ENCODE assay signal across 6 cellular contexts in genomic region chr9:15232706-15233280, GRCh38.
A peak's percentile ranks its signal among the peaks of the same experiment; 100 is the strongest.
DNase-seq lines count a peak whose midpoint lies in the region; ATAC-seq and TF ChIP-seq lines count a peak whose summit lies in the region.
"Not testable (repeated sequence)": the region's sequence is repeated elsewhere in the genome, so short reads cannot be mapped to it uniquely, and the experiment has no call there.

No MANE protein-coding gene starts in this region.

- intact Hi-C loops in left cardiac atrium (cut with DNase I): not testable (repeated sequence)

- not testable (repeated sequence) for TF ChIP-seq CTCF in WERI-Rb-1 (IDR thresholded peaks at IDR 0.05; ENCODE audit: low read depth, low read length)

- H3K27me3 ChIP-seq in SJCRH30; WERI-Rb-1 (ENCODE audit: insufficient read depth, low read depth, severe bottlenecking): not testable (repeated sequence)

- not testable (repeated sequence) for H3K4me3 Mint-ChIP-seq in effector memory CD8-positive, alpha-beta T cell

- peaks cover 18 to 32% of the 10 kb centered on the region in 2 donors for H3K4me1 Mint-ChIP-seq in effector memory CD8-positive, alpha-beta T cell (ENCODE audit: low read depth in 2 of 2)

- ATAC-seq in effector memory CD8-positive, alpha-beta T cell (replicated peaks): peak; percentile 45
- ATAC-seq in left cardiac atrium: not testable (repeated sequence)

- H3K4me1 ChIP-seq in SJCRH30: not testable (repeated sequence)

- not testable (repeated sequence) for H3K36me3 ChIP-seq in SJCRH30, WERI-Rb-1

- not testable (repeated sequence) for H3K27ac ChIP-seq in SJCRH30, WERI-Rb-1

- not testable (repeated sequence) for H3K27ac Mint-ChIP-seq in effector memory CD8-positive, alpha-beta T cell

- peak; percentile 30 for DNase-seq in Daoy (ENCODE audit: low read depth)
- peak; percentile 43 for DNase-seq in NCI-H146 (lab: John Stamatoyannopoulos, UW)
- peak; percentile 34 for DNase-seq in SJCRH30
- peak; percentile 11 for DNase-seq in WERI-Rb-1
- DNase-seq in effector memory CD8-positive, alpha-beta T cell: not testable (repeated sequence)
- DNase-seq in left cardiac atrium: peak; percentile 26

- H3K9me3 ChIP-seq in SJCRH30 (replicated peaks); WERI-Rb-1 (ENCODE audit: severe bottlenecking): not testable (repeated sequence)

- H3K36me3 Mint-ChIP-seq in effector memory CD8-positive, alpha-beta T cell (ENCODE audit: insufficient read depth): not testable (repeated sequence)

- H3K27me3 Mint-ChIP-seq in effector memory CD8-positive, alpha-beta T cell: not testable (repeated sequence)

- H3K4me3 ChIP-seq in SJCRH30; WERI-Rb-1 (ENCODE audit: low read depth, low read length): not testable (repeated sequence)

- H3K9me3 Mint-ChIP-seq in effector memory CD8-positive, alpha-beta T cell: peaks cover 3 to 19% of the 10 kb centered on the region in 2 donors
